Comparison of ENCODE assay signal across 13 cellular contexts in the genomic region with DNA sequence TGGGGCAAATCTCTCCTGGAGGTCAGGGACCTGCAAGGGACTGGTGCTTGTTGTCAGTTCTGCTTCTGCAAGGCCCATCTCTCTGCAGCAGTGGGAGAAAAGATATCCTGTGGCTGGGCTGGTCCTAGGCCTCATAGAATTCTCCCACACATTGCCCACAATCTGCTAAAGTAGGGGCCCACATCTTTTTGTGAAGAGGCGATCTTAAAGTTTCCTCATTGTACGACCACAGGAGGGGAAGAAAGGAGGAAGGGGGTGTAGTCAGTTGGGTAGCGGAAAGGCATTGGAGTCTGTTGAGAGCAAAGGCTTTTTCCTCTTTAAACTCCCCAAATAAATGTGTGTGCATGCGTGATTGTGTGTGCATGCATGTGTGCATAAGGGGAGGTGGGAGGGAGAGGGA.
DNase-seq lines count a peak whose midpoint lies in the region; ATAC-seq and TF ChIP-seq lines count a peak whose summit lies in the region.
"Had no signal": no experiment of that assay in that cellular context is flagged by ENCODE, and none has a peak within 500 bp of the region (broad histone marks: within the 10 kb centered on the region; RNA-seq: fewer than 3 reads in every experiment).

No MANE protein-coding gene starts in this region.

- no peaks in the 10 kb centered on the region for H3K9me3 ChIP-seq in neural cell (ENCODE audit: low read length)
- H3K9me3 ChIP-seq in tibial nerve: no peaks in the 10 kb centered on the region
- H3K9me3 ChIP-seq: BE2C, HAP-1 had no signal

- TF ChIP-seq EP300 in neural cell (conservative IDR thresholded peaks at IDR 0.05; ENCODE audit: poor library complexity, severe bottlenecking): no peak
- TF ChIP-seq EP300 in tibial nerve (IDR thresholded peaks at IDR 0.05): no peak

- no peaks in the 10 kb centered on the region for H3K79me2 ChIP-seq in neural cell (replicated peaks; ENCODE audit: insufficient read depth, low read length)

- peak overlapping the region; percentile 49 for H3K27ac ChIP-seq in neural cell (ENCODE audit: low read length)
- no peak overlapping the region for H3K27ac ChIP-seq in tibial nerve

- WGBS in tibial nerve, 2 donors: 88 to 89% methylated on average over 4 of the region's 4 CpGs

- no peaks in the 10 kb centered on the region for H4K20me1 ChIP-seq in neural cell (ENCODE audit: insufficient read depth)

- no peak overlapping the region for H2AFZ ChIP-seq in neural cell (ENCODE audit: low read depth, low read length)

- peak; percentile 63 to 81 for DNase-seq in Kasumi-1 (lab: John Stamatoyannopoulos, UW)
- peak; percentile 26 for DNase-seq in left kidney (ENCODE audit: low read depth, low spot score)
- DNase-seq in SW480 (ENCODE audit: low spot score): no peak
- DNase-seq in tibial nerve (ENCODE audit: low spot score in 2 of 2): no peak
- DNase-seq: ACHN; BE2C; C1 segment of cervical spinal cord; Caco-2; CD4-positive, alpha-beta T cell had no signal

- TF ChIP-seq CTCF in neural cell (IDR thresholded peaks at IDR 0.05; ENCODE audit: poor library complexity, severe bottlenecking) (no peak), tibial nerve (IDR thresholded peaks at IDR 0.05) (no peak)

- no peaks in the 10 kb centered on the region for H3K4me1 ChIP-seq in tibial nerve
- H3K4me1 ChIP-seq: BE2C, Caco-2, HAP-1 had no signal

- no peaks in the 10 kb centered on the region for H3K27me3 ChIP-seq in neural cell (ENCODE audit: insufficient read depth, low read depth, low read length)
- H3K27me3 ChIP-seq in tibial nerve: no peaks in the 10 kb centered on the region
- H3K27me3 ChIP-seq: BE2C had no signal

- H3K36me3 ChIP-seq in neural cell (ENCODE audit: insufficient read depth, low read length) (no peaks in the 10 kb centered on the region), tibial nerve (no peaks in the 10 kb centered on the region)
- H3K36me3 ChIP-seq: BE2C, HAP-1 had no signal

- no peak for TF ChIP-seq POLR2A in tibial nerve (IDR thresholded peaks at IDR 0.05)

- H3K9ac ChIP-seq in neural cell (ENCODE audit: low read length): peak overlapping the region; percentile 20

- no peak for TF ChIP-seq RAD21 in neural cell (conservative IDR thresholded peaks at IDR 0.05)

- H3K9me2 ChIP-seq in neural cell (ENCODE audit: insufficient read depth, low read length): no peaks in the 10 kb centered on the region

- H3K4me2 ChIP-seq in neural cell (ENCODE audit: low read length): no peak overlapping the region

- no peak for ATAC-seq in HG03095 (IDR thresholded peaks at IDR 0.05; ENCODE audit: unreplicated experiment)
- ATAC-seq: HepG2 had no signal

- H3K4me3 ChIP-seq in neural cell (ENCODE audit: low read length) (peak overlapping the region; percentile 6), tibial nerve (no peak overlapping the region)
- H3K4me3 ChIP-seq: HAP-1 had no signal

- H3F3A ChIP-seq in neural cell (ENCODE audit: insufficient read depth, low read length, poor library complexity, severe bottlenecking): no peaks in the 10 kb centered on the region

TF ChIP-seq in neural cell, 6 proteins besides CTCF, POLR2A, EP300 and RAD21:
- TF ChIP-seq MXI1 (conservative IDR thresholded peaks at IDR 0.05; ENCODE audit: poor library complexity, severe bottlenecking): no peak
- TF ChIP-seq, protein P1, sequence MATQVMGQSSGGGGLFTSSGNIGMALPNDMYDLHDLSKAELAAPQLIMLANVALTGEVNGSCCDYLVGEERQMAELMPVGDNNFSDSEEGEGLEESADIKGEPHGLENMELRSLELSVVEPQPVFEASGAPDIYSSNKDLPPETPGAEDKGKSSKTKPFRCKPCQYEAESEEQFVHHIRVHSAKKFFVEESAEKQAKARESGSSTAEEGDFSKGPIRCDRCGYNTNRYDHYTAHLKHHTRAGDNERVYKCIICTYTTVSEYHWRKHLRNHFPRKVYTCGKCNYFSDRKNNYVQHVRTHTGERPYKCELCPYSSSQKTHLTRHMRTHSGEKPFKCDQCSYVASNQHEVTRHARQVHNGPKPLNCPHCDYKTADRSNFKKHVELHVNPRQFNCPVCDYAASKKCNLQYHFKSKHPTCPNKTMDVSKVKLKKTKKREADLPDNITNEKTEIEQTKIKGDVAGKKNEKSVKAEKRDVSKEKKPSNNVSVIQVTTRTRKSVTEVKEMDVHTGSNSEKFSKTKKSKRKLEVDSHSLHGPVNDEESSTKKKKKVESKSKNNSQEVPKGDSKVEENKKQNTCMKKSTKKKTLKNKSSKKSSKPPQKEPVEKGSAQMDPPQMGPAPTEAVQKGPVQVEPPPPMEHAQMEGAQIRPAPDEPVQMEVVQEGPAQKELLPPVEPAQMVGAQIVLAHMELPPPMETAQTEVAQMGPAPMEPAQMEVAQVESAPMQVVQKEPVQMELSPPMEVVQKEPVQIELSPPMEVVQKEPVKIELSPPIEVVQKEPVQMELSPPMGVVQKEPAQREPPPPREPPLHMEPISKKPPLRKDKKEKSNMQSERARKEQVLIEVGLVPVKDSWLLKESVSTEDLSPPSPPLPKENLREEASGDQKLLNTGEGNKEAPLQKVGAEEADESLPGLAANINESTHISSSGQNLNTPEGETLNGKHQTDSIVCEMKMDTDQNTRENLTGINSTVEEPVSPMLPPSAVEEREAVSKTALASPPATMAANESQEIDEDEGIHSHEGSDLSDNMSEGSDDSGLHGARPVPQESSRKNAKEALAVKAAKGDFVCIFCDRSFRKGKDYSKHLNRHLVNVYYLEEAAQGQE (IDR thresholded peaks at IDR 0.05; ENCODE audit: borderline replicate concordance): no peak

Comparison
In these comparisons a context has a peak if more than half of its experiments do, and no peak if none do; other contexts are left out.
1. DNase-seq: peak in Kasumi-1 (2 of 2) and left kidney (single experiment); none in SW480 (single experiment) and tibial nerve (0 of 2).